15 cellular contexts compared by ENCODE assay signal in genomic region chr14:65206078-65206447, GRCh38.
A peak's percentile ranks its signal among the peaks of the same experiment; 100 is the strongest.
DNase-seq lines count a peak whose midpoint lies in the region; ATAC-seq and TF ChIP-seq lines count a peak whose summit lies in the region.
"Had no signal": no experiment of that assay in that cellular context is flagged by ENCODE, and none has a peak within 500 bp of the region (broad histone marks: within the 10 kb centered on the region; RNA-seq: fewer than 3 reads in every experiment).

No MANE protein-coding gene starts in this region.

- peaks cover 2% of the 10 kb centered on the region for H3K27me3 Mint-ChIP-seq in activated CD4-positive, alpha-beta memory T cell treated with anti-CD3 and anti-CD28 coated beads for 36 hours
- no peaks in the 10 kb centered on the region for H3K27me3 Mint-ChIP-seq in naive thymus-derived CD4-positive, alpha-beta T cell

- no peak for TF ChIP-seq POLR2A in ovary (IDR thresholded peaks at IDR 0.05)

- peak overlapping the region; percentile 18; the same call in 1 of the 2 replicates for H3K4me2 ChIP-seq in SK-N-SH

- TF ChIP-seq EP300 in SK-N-SH (IDR thresholded peaks at IDR 0.05; ENCODE audit: borderline replicate concordance in 1 of 2, low read depth in 1 of 2, low read length in 1 of 2) (no peak), ovary (IDR thresholded peaks at IDR 0.05) (no peak)

- peaks cover 56% of the 10 kb centered on the region for H3K4me1 Mint-ChIP-seq in activated CD4-positive, alpha-beta memory T cell treated with anti-CD3 and anti-CD28 coated beads for 36 hours (ENCODE audit: low read depth)
- H3K4me1 Mint-ChIP-seq in naive thymus-derived CD4-positive, alpha-beta T cell, result peaks cover 33 to 64% (median 53%) of the 10 kb centered on the region in 7 donors

- DNase-seq in SK-N-SH (no peak), ovary (no peak), posterior cingulate gyrus (no peak)
- DNase-seq in activated CD4-positive, alpha-beta memory T cell treated with anti-CD3 and anti-CD28 coated beads for 36 hours, result no peak
- DNase-seq in naive thymus-derived CD4-positive, alpha-beta T cell, result no peak
- DNase-seq: hippocampal formation, NCI-H1092, NCI-H2171 treated with DMSO at 0.1 percent for 48 hours, WERI-Rb-1 had no signal

- no peaks in the 10 kb centered on the region for H4K20me1 ChIP-seq in SK-N-SH (ENCODE audit: insufficient read depth)

- CTCF ChIA-PET in SK-N-SH (lab: Yijun Ruan, JAX), result interaction anchor here (1.1 kb wide), 1 partner anchor 17 kb away, joined by 3 read pairs; no protein-coding TSS in a partner anchor
- CTCF ChIA-PET in activated CD4-positive, alpha-beta memory T cell treated with anti-CD3 and anti-CD28 coated beads for 36 hours (lab: Charles Lee), result interaction anchor here (0.9 to 1.6 kb wide), 9 partner anchors 22 to 754 kb away, joined by 3 to 6 read pairs (median 4); partner anchors contain the start of gene MAX
- CTCF ChIA-PET in naive thymus-derived CD4-positive, alpha-beta T cell (lab: Charles Lee), result interaction anchor here (0.5 to 1.2 kb wide), 5 partner anchors 17 to 619 kb away, joined by 3 to 4 read pairs (median 3); no protein-coding TSS in a partner anchor

- TF ChIP-seq RAD21 in SK-N-SH (IDR thresholded peaks at IDR 0.05; ENCODE audit: low read length), result no peak

- intact Hi-C loops in activated CD4-positive, alpha-beta memory T cell treated with anti-CD3 and anti-CD28 coated beads for 36 hours (cut with micrococcal nuclease), result loop anchor here (1.0 to 5.0 kb wide), 13 partner anchors 26 to 723 kb away; partner anchors contain the start of genes FNTB and MAX
- intact Hi-C loops in naive thymus-derived CD4-positive, alpha-beta T cell (cut with micrococcal nuclease), result loop anchor here (5.0 kb wide), 4 partner anchors 104 to 646 kb away; partner anchors contain the start of genes MAX (in 2 of the 2), FNTB (in 1 of the 2) and FUT8 (in 1 of the 2)
- intact Hi-C loops in ovary (cut with DNase I) (no loop called here), posterior cingulate gyrus (cut with DNase I) (no loop called here)

- peaks cover 10% of the 10 kb centered on the region for H3K9me3 Mint-ChIP-seq in activated CD4-positive, alpha-beta memory T cell treated with anti-CD3 and anti-CD28 coated beads for 36 hours
- H3K9me3 Mint-ChIP-seq in naive thymus-derived CD4-positive, alpha-beta T cell, result peaks cover 0 to 6% (median 0%) of the 10 kb centered on the region in 11 donors

- ATAC-seq in SK-N-SH treated with all-trans-retinoic acid at 6 μM for 48 hours (no peak), GM21528 (IDR thresholded peaks at IDR 0.05; ENCODE audit: low FRiP score, unreplicated experiment) (peak; percentile 0), GM21576 (IDR thresholded peaks at IDR 0.05; ENCODE audit: unreplicated experiment) (no peak)
- no peak for ATAC-seq in naive thymus-derived CD4-positive, alpha-beta T cell
- ATAC-seq: body of pancreas had no signal

- no peaks in the 10 kb centered on the region for H3K9me2 ChIP-seq in SK-N-SH

- no peak overlapping the region for H2AFZ ChIP-seq in SK-N-SH (ENCODE audit: low read depth)

- TF ChIP-seq CTCF in SK-N-SH (IDR thresholded peaks at IDR 0.05) (no peak), ovary (IDR thresholded peaks at IDR 0.05) (no peak)

- H3F3A ChIP-seq in SK-N-SH (replicated peaks; ENCODE audit: insufficient read depth), result peaks cover 14% of the 10 kb centered on the region

- H3K9ac ChIP-seq in SK-N-SH, result no peak overlapping the region

- H3K4me3 Mint-ChIP-seq in activated CD4-positive, alpha-beta memory T cell treated with anti-CD3 and anti-CD28 coated beads for 36 hours, result peak overlapping the region; percentile 50
- peak overlapping the region; percentile 61 to 85 (median 70) for H3K4me3 Mint-ChIP-seq in naive thymus-derived CD4-positive, alpha-beta T cell

- H3K27ac ChIP-seq in SK-N-SH (ENCODE audit: low read depth in 2 of 2, low read length in 1 of 2), result no peak overlapping the region
- H3K27ac ChIP-seq in naive thymus-derived CD4-positive, alpha-beta T cell (ENCODE audit: low read depth, low read length), result peak overlapping the region; percentile 31
- no peak overlapping the region for H3K27ac ChIP-seq in ovary
- H3K27ac ChIP-seq: 22Rv1, body of pancreas, tibial nerve, WERI-Rb-1 had no signal

- H3K27me3 ChIP-seq in SK-N-SH (ENCODE audit: insufficient read depth) (no peaks in the 10 kb centered on the region), ovary (no peaks in the 10 kb centered on the region)
- no peaks in the 10 kb centered on the region for H3K27me3 ChIP-seq in naive thymus-derived CD4-positive, alpha-beta T cell (ENCODE audit: control insufficient read depth in 2 of 2, insufficient read depth in 2 of 2, low read length in 2 of 2)
- H3K27me3 ChIP-seq: body of pancreas, tibial nerve had no signal

- H3K4me3 ChIP-seq in SK-N-SH (ENCODE audit: low read depth in 2 of 2, low read length in 1 of 2) (no peak overlapping the region), ovary (no peak overlapping the region)
- no peak overlapping the region for H3K4me3 ChIP-seq in naive thymus-derived CD4-positive, alpha-beta T cell (ENCODE audit: low read length)
- H3K4me3 ChIP-seq: body of pancreas, tibial nerve had no signal

- POLR2A ChIA-PET in SK-N-SH (lab: Yijun Ruan, JAX), result no interaction called here
- POLR2A ChIA-PET in activated CD4-positive, alpha-beta memory T cell treated with anti-CD3 and anti-CD28 coated beads for 36 hours (lab: Charles Lee), result interaction anchor here (0.6 to 1.6 kb wide), 9 partner anchors 19 to 209 kb away, joined by 3 to 8 read pairs (median 4); no protein-coding TSS in a partner anchor
- POLR2A ChIA-PET in naive thymus-derived CD4-positive, alpha-beta T cell (lab: Charles Lee), result interaction anchor here (1.4 to 2.0 kb wide), 2 partner anchors 81 to 206 kb away, joined by 6 to 11 read pairs; partner anchors contain the start of gene FUT8

- no peaks in the 10 kb centered on the region for H3K9me3 ChIP-seq in SK-N-SH
- H3K9me3 ChIP-seq in naive thymus-derived CD4-positive, alpha-beta T cell (ENCODE audit: control insufficient read depth in 2 of 3, low read length in 3 of 3), result no peaks in the 10 kb centered on the region
- H3K9me3 ChIP-seq in ovary, result no peaks in the 10 kb centered on the region
- H3K9me3 ChIP-seq: body of pancreas, tibial nerve had no signal

- H3K4me1 ChIP-seq in SK-N-SH (ENCODE audit: control insufficient read depth in 1 of 2, insufficient read depth in 2 of 2, low read depth in 1 of 2, low read length in 1 of 2) (peaks cover 4 to 11% of the 10 kb centered on the region in 2 experiments; a peak in 3 of 4 replicates), ovary (ENCODE audit: insufficient read depth) (no peaks in the 10 kb centered on the region)
- H3K4me1 ChIP-seq in naive thymus-derived CD4-positive, alpha-beta T cell (ENCODE audit: control insufficient read depth in 2 of 2, insufficient read depth in 2 of 2, low read length in 2 of 2), result peaks cover 40 to 42% of the 10 kb centered on the region in 2 donors

- H3K36me3 Mint-ChIP-seq in activated CD4-positive, alpha-beta memory T cell treated with anti-CD3 and anti-CD28 coated beads for 36 hours, result peaks cover 4% of the 10 kb centered on the region
- peaks cover 0 to 6% (median 0%) of the 10 kb centered on the region in 5 donors for H3K36me3 Mint-ChIP-seq in naive thymus-derived CD4-positive, alpha-beta T cell

- H3K79me2 ChIP-seq in SK-N-SH (ENCODE audit: insufficient read depth), result no peaks in the 10 kb centered on the region

- no peaks in the 10 kb centered on the region for H3K36me3 ChIP-seq in SK-N-SH (replicated peaks in 1 of 2; ENCODE audit: control insufficient read depth in 1 of 2, insufficient read depth in 2 of 2, low read length in 1 of 2)
- no peaks in the 10 kb centered on the region for H3K36me3 ChIP-seq in naive thymus-derived CD4-positive, alpha-beta T cell (ENCODE audit: control insufficient read depth in 2 of 3, insufficient read depth in 3 of 3, low read length in 3 of 3)
- no peaks in the 10 kb centered on the region for H3K36me3 ChIP-seq in ovary
- H3K36me3 ChIP-seq: tibial nerve, WERI-Rb-1 had no signal

- 92% methylated on average over 7 of the region's 7 CpGs for WGBS in SK-N-SH (ENCODE audit: low lambda C conversion rate)
- 86 to 98% (median 94%) methylated on average over 7 of the region's 7 CpGs for WGBS in ovary, 3 donors

- peak overlapping the region; percentile 82 for H3K27ac Mint-ChIP-seq in activated CD4-positive, alpha-beta memory T cell treated with anti-CD3 and anti-CD28 coated beads for 36 hours
- peak overlapping the region; percentile 81 to 93 (median 88) for H3K27ac Mint-ChIP-seq in naive thymus-derived CD4-positive, alpha-beta T cell

TF ChIP-seq in SK-N-SH, 30 proteins besides CTCF, POLR2A, EP300 and RAD21:
- TF ChIP-seq GATA2 (CRISPR knock-in tag; IDR thresholded peaks at IDR 0.05), result no peak
- no peak for TF ChIP-seq TCF12 (IDR thresholded peaks at IDR 0.05)
- TF ChIP-seq SIN3A (IDR thresholded peaks at IDR 0.05; ENCODE audit: borderline replicate concordance, low read depth, low read length), result no peak
- no peak for TF ChIP-seq FOXJ3 (CRISPR knock-in tag; IDR thresholded peaks at IDR 0.05)
- no peak for TF ChIP-seq MXI1 (IDR thresholded peaks at IDR 0.05; ENCODE audit: low read depth, low read length)
- TF ChIP-seq MAX (IDR thresholded peaks at IDR 0.05; ENCODE audit: low read depth), result no peak
- no peak for TF ChIP-seq RXRA (IDR thresholded peaks at IDR 0.05; ENCODE audit: borderline replicate concordance, low read depth)
- no peak for TF ChIP-seq JUND (IDR thresholded peaks at IDR 0.05)
- no peak for TF ChIP-seq GABPA (IDR thresholded peaks at IDR 0.05; ENCODE audit: low read depth)
- no peak for TF ChIP-seq MEF2A (IDR thresholded peaks at IDR 0.05; ENCODE audit: borderline replicate concordance, low read depth)

TF ChIP-seq in SK-N-SH treated with all-trans-retinoic acid at 6 μM for 48 hours, 23 proteins besides CTCF, POLR2A, EP300 and RAD21 (continues in another document):
- no peak for TF ChIP-seq CREB5 (CRISPR knock-in tag; IDR thresholded peaks at IDR 0.05; ENCODE audit: low read depth)

Comparison
In these comparisons a context has a peak if more than half of its experiments do, and no peak if none do; other contexts are left out.
1. intact Hi-C loops: an anchor here in activated CD4-positive, alpha-beta memory T cell treated with anti-CD3 and anti-CD28 coated beads for 36 hours (1.0 to 5.0 kb wide) and naive thymus-derived CD4-positive, alpha-beta T cell (5.0 kb wide); none called in ovary and posterior cingulate gyrus.